In the genomic region with DNA sequence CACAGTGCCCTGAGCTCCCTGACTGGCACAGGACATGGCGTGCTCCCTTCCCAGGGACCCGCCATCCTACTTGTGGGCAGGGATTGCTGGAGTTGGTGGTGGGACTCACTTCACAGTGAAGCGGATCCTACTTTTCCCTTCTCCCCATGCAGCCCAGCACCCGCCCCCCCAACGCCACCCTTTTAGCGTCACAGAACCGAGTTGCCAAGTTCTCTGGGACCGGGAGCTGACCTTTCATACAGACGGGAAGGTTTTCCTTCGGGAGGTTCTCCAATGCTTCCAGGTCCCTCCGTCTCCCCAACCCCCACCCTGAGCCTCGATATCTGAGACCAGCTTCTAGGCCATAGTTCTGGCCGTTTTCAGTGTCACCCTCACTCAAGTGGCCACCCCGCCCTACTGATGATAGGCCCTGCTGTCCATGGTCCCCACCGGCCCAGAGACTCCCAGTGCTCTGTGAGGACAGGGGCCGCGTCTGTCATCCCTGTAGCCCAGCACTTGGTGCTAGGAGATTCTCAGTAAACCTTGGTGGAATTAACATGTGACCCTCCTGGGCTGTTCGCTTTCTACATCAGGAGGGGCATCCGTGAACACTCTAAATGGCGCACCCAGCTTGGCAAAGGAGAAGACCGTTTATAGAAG, we compare ENCODE assay signal across 10 cellular contexts. TPM values are rescaled to one million over a fixed set of nuclear protein-coding genes. Genes with fewer than 3 reads are reported as not detected.
DNase-seq lines count a peak whose midpoint lies in the region; ATAC-seq and TF ChIP-seq lines count a peak whose summit lies in the region.
"Had no signal": no experiment of that assay in that cellular context is flagged by ENCODE, and none has a peak within 500 bp of the region (broad histone marks: within the 10 kb centered on the region; RNA-seq: fewer than 3 reads in every experiment).

No MANE protein-coding gene starts in this region.

- H2AFZ ChIP-seq in DND-41 (ENCODE audit: low read depth, low read length), result no peak overlapping the region

- H3K4me3 Mint-ChIP-seq in CD4-positive, CD25-positive, alpha-beta regulatory T cell, result peak overlapping the region; percentile 79 to 91 (median 86)
- peak overlapping the region; percentile 79 for H3K4me3 Mint-ChIP-seq in activated CD8-positive, alpha-beta T cell treated with anti-CD3 and anti-CD28 coated beads, Interleukin-2, amount 10 ng/mL, durations not matched to agents 7 days and 5 days
- peak overlapping the region; percentile 36 to 90 (median 68) for H3K4me3 Mint-ChIP-seq in naive thymus-derived CD8-positive, alpha-beta T cell

- peak overlapping the region; percentile 96 for H3K4me2 ChIP-seq in DND-41 (ENCODE audit: insufficient read depth, low read length)

- POLR2A ChIA-PET in activated CD8-positive, alpha-beta T cell treated with anti-CD3 and anti-CD28 coated beads, Interleukin-2, amount 10 ng/mL, durations not matched to agents 7 days and 5 days (lab: Charles Lee), result interaction anchor here (0.6 to 1.7 kb wide), 5 partner anchors 15 to 215 kb away, joined by 3 to 14 read pairs (median 4); no protein-coding TSS in a partner anchor
- POLR2A ChIA-PET in naive thymus-derived CD8-positive, alpha-beta T cell (lab: Charles Lee), result interaction anchor here (0.5 to 2.1 kb wide), 9 partner anchors 19 to 124 kb away, joined by 3 to 13 read pairs (median 4); no protein-coding TSS in a partner anchor

- H3K36me3 Mint-ChIP-seq in CD4-positive, CD25-positive, alpha-beta regulatory T cell, result no peaks in the 10 kb centered on the region
- H3K36me3 Mint-ChIP-seq in activated CD8-positive, alpha-beta T cell treated with anti-CD3 and anti-CD28 coated beads, Interleukin-2, amount 10 ng/mL, durations not matched to agents 7 days and 5 days (ENCODE audit: low read depth), result peaks cover 2% of the 10 kb centered on the region
- H3K36me3 Mint-ChIP-seq in naive thymus-derived CD8-positive, alpha-beta T cell, result no peaks in the 10 kb centered on the region

- no peak for ATAC-seq in CD4-positive, CD25-positive, alpha-beta regulatory T cell (ENCODE audit: low read depth in 2 of 2)
- ATAC-seq in DND-41 (ENCODE audit: insufficient read depth, low read depth) (no peak), HG03159 (IDR thresholded peaks at IDR 0.05; ENCODE audit: unreplicated experiment) (no peak)
- ATAC-seq in activated CD8-positive, alpha-beta T cell treated with anti-CD3 and anti-CD28 coated beads, Interleukin-2, amount 10 ng/mL, durations not matched to agents 7 days and 5 days, result no peak
- no peak for ATAC-seq in naive thymus-derived CD8-positive, alpha-beta T cell

- DNase-seq in CD4-positive, CD25-positive, alpha-beta regulatory T cell, result no peak
- DNase-seq in DND-41, result no peak
- no peak for DNase-seq in activated CD8-positive, alpha-beta T cell treated with anti-CD3 and anti-CD28 coated beads, Interleukin-2, amount 10 ng/mL, durations not matched to agents 7 days and 5 days
- no peak for DNase-seq in naive thymus-derived CD8-positive, alpha-beta T cell
- no peak for DNase-seq in H4 (ENCODE audit: low spot score)
- no peak for DNase-seq in effector memory CD4-positive, alpha-beta T cell
- DNase-seq in anterior cingulate cortex (lab: John Stamatoyannopoulos, UW), result no peak
- DNase-seq: activated gamma-delta T cell had no signal

- H3K4me1 Mint-ChIP-seq in CD4-positive, CD25-positive, alpha-beta regulatory T cell, result peaks cover 0 to 43% (median 13%) of the 10 kb centered on the region in 4 donors
- peaks cover 33% of the 10 kb centered on the region for H3K4me1 Mint-ChIP-seq in activated CD8-positive, alpha-beta T cell treated with anti-CD3 and anti-CD28 coated beads, Interleukin-2, amount 10 ng/mL, durations not matched to agents 7 days and 5 days (ENCODE audit: low read depth)
- peaks cover 13 to 40% (median 26%) of the 10 kb centered on the region in 4 donors for H3K4me1 Mint-ChIP-seq in naive thymus-derived CD8-positive, alpha-beta T cell

- no peak overlapping the region for H3K27ac ChIP-seq in CD4-positive, CD25-positive, alpha-beta regulatory T cell (ENCODE audit: insufficient read depth, low read length, poor library complexity, severe bottlenecking)
- H3K27ac ChIP-seq in DND-41 (ENCODE audit: low read length), result no peak overlapping the region
- H3K27ac ChIP-seq in effector memory CD4-positive, alpha-beta T cell (ENCODE audit: insufficient read depth, low read length, poor library complexity, severe bottlenecking), result no peak overlapping the region
- H3K27ac ChIP-seq: suprapubic skin had no signal

- H3K4me1 ChIP-seq in CD4-positive, CD25-positive, alpha-beta regulatory T cell (ENCODE audit: control insufficient read depth, insufficient read depth, low read length, poor library complexity, severe bottlenecking), result peaks cover 30% of the 10 kb centered on the region
- H3K4me1 ChIP-seq in DND-41 (ENCODE audit: insufficient read depth, low read length), result peaks cover 25% of the 10 kb centered on the region
- peaks cover 11% of the 10 kb centered on the region for H3K4me1 ChIP-seq in effector memory CD4-positive, alpha-beta T cell (ENCODE audit: control insufficient read depth, insufficient read depth, low read length, poor library complexity, severe bottlenecking)

- H3K27ac Mint-ChIP-seq in CD4-positive, CD25-positive, alpha-beta regulatory T cell, result no peak overlapping the region
- no peak overlapping the region for H3K27ac Mint-ChIP-seq in activated CD8-positive, alpha-beta T cell treated with anti-CD3 and anti-CD28 coated beads, Interleukin-2, amount 10 ng/mL, durations not matched to agents 7 days and 5 days
- peak overlapping the region in 5 of 10 donors; percentile 43 to 83 (median 52) for H3K27ac Mint-ChIP-seq in naive thymus-derived CD8-positive, alpha-beta T cell

- H3K27me3 ChIP-seq in CD4-positive, CD25-positive, alpha-beta regulatory T cell (ENCODE audit: control insufficient read depth, insufficient read depth, low read length), result no peaks in the 10 kb centered on the region
- H3K27me3 ChIP-seq in DND-41 (ENCODE audit: insufficient read depth, low read length, poor library complexity), result peaks cover 3% of the 10 kb centered on the region
- H3K27me3 ChIP-seq in effector memory CD4-positive, alpha-beta T cell (replicated peaks; ENCODE audit: control insufficient read depth, insufficient read depth, low read length, poor library complexity, severe bottlenecking), result no peaks in the 10 kb centered on the region
- H3K27me3 ChIP-seq: suprapubic skin had no signal

- H3K79me2 ChIP-seq in DND-41 (ENCODE audit: insufficient read depth, low read length), result peaks cover 21% of the 10 kb centered on the region

- H3K9ac ChIP-seq in DND-41 (ENCODE audit: low read depth, low read length), result no peak overlapping the region

- no peaks in the 10 kb centered on the region for H3K36me3 ChIP-seq in CD4-positive, CD25-positive, alpha-beta regulatory T cell (ENCODE audit: control insufficient read depth, insufficient read depth, low read length)
- no peaks in the 10 kb centered on the region for H3K36me3 ChIP-seq in DND-41 (ENCODE audit: insufficient read depth, low read length)
- no peaks in the 10 kb centered on the region for H3K36me3 ChIP-seq in effector memory CD4-positive, alpha-beta T cell (ENCODE audit: control insufficient read depth, insufficient read depth, low read length)
- H3K36me3 ChIP-seq: suprapubic skin had no signal

- no peaks in the 10 kb centered on the region for H3K9me3 ChIP-seq in CD4-positive, CD25-positive, alpha-beta regulatory T cell (ENCODE audit: control insufficient read depth in 2 of 2, low read length in 2 of 2)
- no peaks in the 10 kb centered on the region for H3K9me3 ChIP-seq in DND-41 (ENCODE audit: insufficient read depth, low read length, severe bottlenecking)
- H3K9me3 ChIP-seq in effector memory CD4-positive, alpha-beta T cell (ENCODE audit: control insufficient read depth, low read length), result no peaks in the 10 kb centered on the region
- H3K9me3 ChIP-seq: suprapubic skin had no signal

- H3K9me3 Mint-ChIP-seq in CD4-positive, CD25-positive, alpha-beta regulatory T cell, result no peaks in the 10 kb centered on the region
- H3K9me3 Mint-ChIP-seq in activated CD8-positive, alpha-beta T cell treated with anti-CD3 and anti-CD28 coated beads, Interleukin-2, amount 10 ng/mL, durations not matched to agents 7 days and 5 days (ENCODE audit: insufficient read depth), result no peaks in the 10 kb centered on the region
- H3K9me3 Mint-ChIP-seq in naive thymus-derived CD8-positive, alpha-beta T cell, result no peaks in the 10 kb centered on the region

- no peak overlapping the region for H3K4me3 ChIP-seq in CD4-positive, CD25-positive, alpha-beta regulatory T cell (ENCODE audit: low read depth, low read length)
- H3K4me3 ChIP-seq in DND-41 (ENCODE audit: low read depth in 1 of 2, low read length in 2 of 2), result no peak overlapping the region
- H3K4me3 ChIP-seq in effector memory CD4-positive, alpha-beta T cell (ENCODE audit: insufficient read depth, low read depth, low read length, poor library complexity, severe bottlenecking), result no peak overlapping the region

- peaks cover 18% of the 10 kb centered on the region for H4K20me1 ChIP-seq in DND-41 (ENCODE audit: insufficient read depth, low read length)

- CTCF ChIA-PET in activated CD8-positive, alpha-beta T cell treated with anti-CD3 and anti-CD28 coated beads, Interleukin-2, amount 10 ng/mL, durations not matched to agents 7 days and 5 days (lab: Charles Lee), result interaction anchor here (0.6 to 2.3 kb wide), 9 partner anchors 10 to 730 kb away, joined by 3 to 25 read pairs (median 4); no protein-coding TSS in a partner anchor

- no peak for TF ChIP-seq CTCF in DND-41 (IDR thresholded peaks at IDR 0.05; ENCODE audit: borderline replicate concordance, extremely low read depth, low read length, poor library complexity, severe bottlenecking)

- H3K27me3 Mint-ChIP-seq in CD4-positive, CD25-positive, alpha-beta regulatory T cell, result peaks cover 10% of the 10 kb centered on the region
- H3K27me3 Mint-ChIP-seq in activated CD8-positive, alpha-beta T cell treated with anti-CD3 and anti-CD28 coated beads, Interleukin-2, amount 10 ng/mL, durations not matched to agents 7 days and 5 days (ENCODE audit: low read depth), result no peaks in the 10 kb centered on the region
- H3K27me3 Mint-ChIP-seq in naive thymus-derived CD8-positive, alpha-beta T cell, result no peaks in the 10 kb centered on the region

RNA-seq across cellular contexts. Expression of a gene that starts 1.6 kb away (rescaled TPM):
- 81.0 TPM for total RNA-seq in CD4-positive, CD25-positive, alpha-beta regulatory T cell
- polyA plus RNA-seq in CD4-positive, CD25-positive, alpha-beta regulatory T cell, result 10 to 100 TPM in 3 of 4 donors, 1 to 10 TPM in 1; 8.1 to 14.4 (median 11.9) TPM
- 10 to 100 TPM; 76.4 to 79.8 TPM for total RNA-seq in activated CD8-positive, alpha-beta T cell treated with anti-CD3 and anti-CD28 coated beads, Interleukin-2, amount 10 ng/mL, durations not matched to agents 7 days and 5 days
- total RNA-seq in naive thymus-derived CD8-positive, alpha-beta T cell, result 100 to 1,000 TPM; 121 to 122 TPM
- polyA plus RNA-seq in naive thymus-derived CD8-positive, alpha-beta T cell, result 10 to 100 TPM; 17.9 to 31.2 (median 27.2) TPM
- 1.5 and 2.4 TPM in 2 replicates for total RNA-seq in H4 (2014; rRNA removed; shearing (Covaris generic))

Comparison
In these comparisons a context has a peak if more than half of its experiments do, and no peak if none do; other contexts are left out.
1. RNA of a gene that starts 1.6 kb away (total RNA-seq): 121 to 122 TPM in naive thymus-derived CD8-positive, alpha-beta T cell, 81.0 TPM in CD4-positive, CD25-positive, alpha-beta regulatory T cell (single experiment) and 76.4 to 79.8 TPM in activated CD8-positive, alpha-beta T cell treated with anti-CD3 and anti-CD28 coated beads, Interleukin-2, amount 10 ng/mL, durations not matched to agents 7 days and 5 days; 1.5 to 2.4 TPM in H4; every median in the first group is over 10 times any median in the second.
2. Peak in every context shown above with its lines, with median percentiles within 50 percentile points of each other: H3K4me3 Mint-ChIP-seq.